14 cellular contexts compared by ENCODE assay signal in the genomic region with DNA sequence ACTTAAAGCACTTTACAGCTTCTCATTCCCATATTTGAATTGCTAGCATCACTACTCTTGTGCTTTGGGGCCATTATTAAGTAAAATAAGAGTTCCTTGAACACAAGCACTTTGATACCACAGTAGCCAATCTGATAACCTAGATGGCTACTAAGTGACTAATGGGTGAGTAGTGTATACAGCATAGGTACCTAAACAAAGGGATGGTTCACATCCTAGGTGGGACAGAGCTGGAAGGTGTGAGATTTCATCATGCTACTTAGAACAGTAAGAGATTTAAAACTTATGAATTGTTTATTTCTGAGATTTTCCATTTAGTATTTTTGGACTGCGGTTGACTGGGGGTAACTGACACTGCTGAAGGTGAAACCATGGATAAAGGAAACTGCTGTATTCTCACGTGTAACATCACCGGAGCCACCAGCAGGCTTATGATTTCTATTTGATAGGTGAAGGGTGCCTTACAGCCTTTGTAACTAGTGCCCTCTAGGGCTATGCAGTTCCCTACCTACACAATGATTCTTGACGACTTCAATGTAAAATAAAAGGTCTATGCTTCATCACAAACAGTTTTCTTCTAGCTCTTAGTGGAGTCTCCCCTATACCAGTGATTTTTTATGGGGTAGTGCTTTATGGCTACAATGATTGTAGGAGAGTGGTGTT. TPM values are rescaled to one million over a fixed set of nuclear protein-coding genes. Genes with fewer than 3 reads are reported as not detected.
A peak's percentile ranks its signal among the peaks of the same experiment; 100 is the strongest.
DNase-seq lines count a peak whose midpoint lies in the region; ATAC-seq and TF ChIP-seq lines count a peak whose summit lies in the region.
"Had no signal": no experiment of that assay in that cellular context is flagged by ENCODE, and none has a peak within 500 bp of the region (broad histone marks: within the 10 kb centered on the region; RNA-seq: fewer than 3 reads in every experiment).

No MANE protein-coding gene starts in this region.

- no peaks in the 10 kb centered on the region for H3K9me3 Mint-ChIP-seq in activated CD4-positive, alpha-beta T cell treated with anti-CD3 and anti-CD28 coated beads for 36 hours (ENCODE audit: low read depth)
- H3K9me3 Mint-ChIP-seq in GM23338: no peaks in the 10 kb centered on the region

- no peaks in the 10 kb centered on the region for H3K36me3 Mint-ChIP-seq in activated CD4-positive, alpha-beta T cell treated with anti-CD3 and anti-CD28 coated beads for 36 hours (ENCODE audit: low read depth)
- H3K36me3 Mint-ChIP-seq in GM23338 (ENCODE audit: low read depth): no peaks in the 10 kb centered on the region

- no peak overlapping the region for H4K5ac ChIP-seq in mesendoderm (ENCODE audit: low read length)

- H3K4me3 Mint-ChIP-seq in activated CD4-positive, alpha-beta T cell treated with anti-CD3 and anti-CD28 coated beads for 36 hours: no peak overlapping the region
- no peak overlapping the region for H3K4me3 Mint-ChIP-seq in GM23338

- H3F3A ChIP-seq in GM23338 (replicated peaks; ENCODE audit: low read depth): no peaks in the 10 kb centered on the region
- H3F3A ChIP-seq in smooth muscle cell (ENCODE audit: low read depth): no peaks in the 10 kb centered on the region

- no peaks in the 10 kb centered on the region for H3K79me1 ChIP-seq in mesendoderm (ENCODE audit: low read length)

- H3K4me3 ChIP-seq in GM23338 (no peak overlapping the region), mesendoderm (ENCODE audit: low read length) (no peak overlapping the region), smooth muscle cell (no peak overlapping the region)
- H3K4me3 ChIP-seq: SJCRH30 had no signal

- H3K4me2 ChIP-seq in GM23338: no peak overlapping the region
- no peak overlapping the region for H3K4me2 ChIP-seq in mesendoderm (ENCODE audit: low read length)
- no peak overlapping the region for H3K4me2 ChIP-seq in smooth muscle cell

- H3K18ac ChIP-seq in mesendoderm (ENCODE audit: low read length): no peak overlapping the region

- no peak overlapping the region for H4K8ac ChIP-seq in mesendoderm (ENCODE audit: low read depth, low read length)

- intact Hi-C loops in activated CD4-positive, alpha-beta T cell treated with anti-CD3 and anti-CD28 coated beads for 36 hours (cut with DNase I, micrococcal nuclease): no loop called here

- H3K27ac Mint-ChIP-seq in activated CD4-positive, alpha-beta T cell treated with anti-CD3 and anti-CD28 coated beads for 36 hours: no peak overlapping the region
- H3K27ac Mint-ChIP-seq in GM23338: no peak overlapping the region

- peak; percentile 42 to 54 for TF ChIP-seq CTCF in GM23338 (conservative IDR thresholded peaks at IDR 0.05; ENCODE audit: low read depth in 2 of 2)
- TF ChIP-seq CTCF in smooth muscle cell (IDR thresholded peaks at IDR 0.05; ENCODE audit: borderline replicate concordance, insufficient read depth, poor library complexity, severe bottlenecking): no peak

- H3K9ac ChIP-seq in mesendoderm (ENCODE audit: low read length) (no peak overlapping the region), smooth muscle cell (ENCODE audit: low read depth) (no peak overlapping the region)
- H3K9ac ChIP-seq: parathyroid adenoma had no signal

- H3K4ac ChIP-seq in mesendoderm (ENCODE audit: low read depth, low read length): no peak overlapping the region

- H3K27me3 Mint-ChIP-seq in activated CD4-positive, alpha-beta T cell treated with anti-CD3 and anti-CD28 coated beads for 36 hours: peaks cover 14% of the 10 kb centered on the region
- no peaks in the 10 kb centered on the region for H3K27me3 Mint-ChIP-seq in GM23338 (ENCODE audit: insufficient read depth, low read depth, poor library complexity)

- no peaks in the 10 kb centered on the region for H3K9me2 ChIP-seq in GM23338 (ENCODE audit: insufficient read depth)

- POLR2A ChIA-PET in activated CD4-positive, alpha-beta T cell treated with anti-CD3 and anti-CD28 coated beads for 36 hours (lab: Charles Lee): no interaction called here

- no peaks in the 10 kb centered on the region for H3K9me3 ChIP-seq in smooth muscle cell (replicated peaks; ENCODE audit: low read depth)
- H3K9me3 ChIP-seq: SJCRH30 had no signal

- H3K36me3 ChIP-seq in GM23338 (ENCODE audit: insufficient read depth) (no peaks in the 10 kb centered on the region), mesendoderm (ENCODE audit: control insufficient read depth, insufficient read depth, low read length) (no peaks in the 10 kb centered on the region), smooth muscle cell (ENCODE audit: low read depth) (no peaks in the 10 kb centered on the region)
- H3K36me3 ChIP-seq: SJCRH30 had no signal

- WGBS in mesendoderm (ENCODE audit: extremely low coverage, insufficient coverage, low lambda C conversion rate): no CpG with 5 or more reads among the region's 4 CpGs
- WGBS in smooth muscle cell (ENCODE audit: low lambda C conversion rate): 58% methylated on average over 4 of the region's 4 CpGs

- H4K20me1 ChIP-seq in GM23338 (replicated peaks; ENCODE audit: insufficient read depth) (no peaks in the 10 kb centered on the region), smooth muscle cell (ENCODE audit: low read depth) (no peaks in the 10 kb centered on the region)

- peaks cover 9% of the 10 kb centered on the region for H3K4me1 Mint-ChIP-seq in activated CD4-positive, alpha-beta T cell treated with anti-CD3 and anti-CD28 coated beads for 36 hours
- peaks cover 32% of the 10 kb centered on the region for H3K4me1 Mint-ChIP-seq in GM23338

- no peak overlapping the region for H2BK5ac ChIP-seq in mesendoderm (ENCODE audit: low read length)

- peak; percentile 17 for DNase-seq in activated CD4-positive, alpha-beta T cell treated with anti-CD3 and anti-CD28 coated beads for 36 hours
- DNase-seq in activated CD4-positive, alpha-beta T cell treated with anti-CD3 and anti-CD28 coated beads, Interleukin-2, amount 50 U/mL, for 4 hours: no peak
- DNase-seq in GM23338 (ENCODE audit: low spot score): peak; percentile 46
- DNase-seq in mesendoderm: peak; percentile 51
- no peak for DNase-seq in smooth muscle cell (lab: John Stamatoyannopoulos, UW; ENCODE audit: unreplicated experiment)
- DNase-seq in cortex of kidney (lab: John Stamatoyannopoulos, UW): no peak
- DNase-seq: activated CD4-positive, CD25-positive, alpha-beta regulatory T cell treated with anti-CD3 and anti-CD28 coated beads, Interleukin-2, amount 50 U/mL, for 72 hours; NCI-H345; SJCRH30; stimulated activated CD4-positive, alpha-beta T cell treated with anti-CD3 and anti-CD28 coated beads, Interleukin-1b, Interleukin-23, amount 100 ng/mL, for 48 hours had no signal

- H3K56ac ChIP-seq in mesendoderm (ENCODE audit: low read length): no peak overlapping the region

- H2BK15ac ChIP-seq in mesendoderm (replicated peaks; ENCODE audit: low read depth): no peak overlapping the region

- no peak overlapping the region for H2AK5ac ChIP-seq in mesendoderm (ENCODE audit: low read length)

- no peak overlapping the region for H2BK120ac ChIP-seq in mesendoderm (ENCODE audit: low read depth, low read length)

- CTCF ChIA-PET in activated CD4-positive, alpha-beta T cell treated with anti-CD3 and anti-CD28 coated beads for 36 hours (lab: Charles Lee): interaction anchor here (0.7 to 3.6 kb wide), 2 partner anchors 19 to 552 kb away, joined by 3 to 15 read pairs; no protein-coding TSS in a partner anchor

- H2AFZ ChIP-seq in GM23338: no peak overlapping the region
- no peak overlapping the region for H2AFZ ChIP-seq in smooth muscle cell (ENCODE audit: low read depth)
- H2AFZ ChIP-seq: parathyroid adenoma had no signal

- no peaks in the 10 kb centered on the region for H3K79me2 ChIP-seq in GM23338 (replicated peaks; ENCODE audit: insufficient read depth)
- H3K79me2 ChIP-seq in mesendoderm (ENCODE audit: control insufficient read depth, insufficient read depth, low read length): no peaks in the 10 kb centered on the region
- no peaks in the 10 kb centered on the region for H3K79me2 ChIP-seq in smooth muscle cell (ENCODE audit: low read depth)
- H3K79me2 ChIP-seq: parathyroid adenoma had no signal

- peak; percentile 59 for ATAC-seq in activated CD4-positive, alpha-beta T cell treated with anti-CD3 and anti-CD28 coated beads for 36 hours
- ATAC-seq in GM23338 (peak; percentile 56), SK-N-SH treated with all-trans-retinoic acid at 6 μM for 48 hours (0 out of 3 replicates have a peak, but pooled peaks have one; percentile 12), GM18873 (IDR thresholded peaks at IDR 0.05; ENCODE audit: low FRiP score, unreplicated experiment) (no peak)

- H3K27me3 ChIP-seq in GM23338 (ENCODE audit: insufficient read depth) (no peaks in the 10 kb centered on the region), mesendoderm (ENCODE audit: insufficient read depth, low read length, poor library complexity) (no peaks in the 10 kb centered on the region), smooth muscle cell (ENCODE audit: low read depth) (no peaks in the 10 kb centered on the region)
- H3K27me3 ChIP-seq: SJCRH30 had no signal

- no peak overlapping the region for H3K23ac ChIP-seq in mesendoderm (ENCODE audit: low read length)

- H3K4me1 ChIP-seq in GM23338 (ENCODE audit: insufficient read depth): 0 out of 2 replicates have a peak, but pooled peaks cover 5% of the 10 kb centered on the region
- peaks cover 2% of the 10 kb centered on the region for H3K4me1 ChIP-seq in mesendoderm (ENCODE audit: control insufficient read depth, low read depth, low read length)
- H3K4me1 ChIP-seq in smooth muscle cell (ENCODE audit: low read depth): no peaks in the 10 kb centered on the region

- H3K27ac ChIP-seq in GM23338 (ENCODE audit: low read depth) (no peak overlapping the region), mesendoderm (ENCODE audit: low read depth, low read length) (no peak overlapping the region), smooth muscle cell (ENCODE audit: low read depth) (no peak overlapping the region)
- H3K27ac ChIP-seq: epithelial cell of prostate, parathyroid adenoma, SJCRH30 had no signal

TF ChIP-seq in GM23338, 12 proteins besides CTCF, POLR2A, EP300 and RAD21 (continues in another document):
- TF ChIP-seq ZNF114 (CRISPR knock-in tag; IDR thresholded peaks at IDR 0.05): no peak

TF ChIP-seq in SK-N-SH treated with all-trans-retinoic acid at 6 μM for 48 hours, 23 proteins besides CTCF, POLR2A, EP300 and RAD21:
- TF ChIP-seq ZFP30 (CRISPR knock-in tag; IDR thresholded peaks at IDR 0.05): no peak

RNA-seq across cellular contexts. Expression of a gene that starts 22.1 kb away (rescaled TPM):
- 1 to 10 TPM; 3.9 to 5.2 TPM for total RNA-seq in activated CD4-positive, alpha-beta T cell treated with anti-CD3 and anti-CD28 coated beads for 36 hours
- total RNA-seq in GM23338 (2014; rRNA removed; shearing (Covaris generic)): 30.9 and 36.4 TPM in 2 replicates
- polyA plus RNA-seq in GM23338 (2016; fragmentation: Nextera tagmentation; extraction: Ambion mirVana) (10.5 and 11.3 TPM in 2 replicates), smooth muscle cell (10.1 and 15.7 TPM in 2 replicates)
- 14.5 TPM for polyA plus RNA-seq in mesendoderm (2013, experiment 1 of 2)
- 14.5 TPM for polyA plus RNA-seq in mesendoderm (2013, experiment 2 of 2)
- total RNA-seq in smooth muscle cell: 28.0 and 32.8 TPM in 2 replicates

Comparison
In these comparisons a context has a peak if more than half of its experiments do, and no peak if none do; other contexts are left out.
1. DNase-seq: peak in activated CD4-positive, alpha-beta T cell treated with anti-CD3 and anti-CD28 coated beads for 36 hours (single experiment), GM23338 (single experiment) and mesendoderm (single experiment); none in activated CD4-positive, alpha-beta T cell treated with anti-CD3 and anti-CD28 coated beads, Interleukin-2, amount 50 U/mL, for 4 hours (0 of 2), smooth muscle cell (single experiment) and cortex of kidney (single experiment).